ENCODE assay signal across 12 cellular contexts in genomic region chr22:46171940-46172339, GRCh38. TPM values are rescaled to one million over a fixed set of nuclear protein-coding genes. Genes with fewer than 3 reads are reported as not detected.
DNase-seq lines count a peak whose midpoint lies in the region; ATAC-seq and TF ChIP-seq lines count a peak whose summit lies in the region.
"Had no signal": no experiment of that assay in that cellular context is flagged by ENCODE, and none has a peak within 500 bp of the region (broad histone marks: within the 10 kb centered on the region; RNA-seq: fewer than 3 reads in every experiment).

No MANE protein-coding gene starts in this region.

- CTCF ChIA-PET in SK-N-SH (lab: Yijun Ruan, JAX): no interaction called here

- H3K4me2 ChIP-seq in SK-N-SH: peak overlapping the region; percentile 48; the same call in 1 of the 2 replicates

- POLR2A ChIA-PET in SK-N-SH (lab: Yijun Ruan, JAX): no interaction called here

- H3K4me3 ChIP-seq in SK-N-SH (ENCODE audit: low read depth in 2 of 2, low read length in 1 of 2) (no peak overlapping the region), fibroblast of the aortic adventitia (ENCODE audit: low read depth, low read length) (no peak overlapping the region), suprapubic skin (no peak overlapping the region)
- H3K4me3 ChIP-seq: HAP-1, K562, sigmoid colon had no signal

- no peak overlapping the region for H2AFZ ChIP-seq in SK-N-SH (ENCODE audit: low read depth)

- peak; percentile 44 for DNase-seq in NCI-H2107 treated with DMSO at 0.1 percent for 48 hours (lab: John Stamatoyannopoulos, UW; ENCODE audit: unreplicated experiment)
- DNase-seq in NCI-H2107 (lab: John Stamatoyannopoulos, UW): no peak
- DNase-seq in SK-N-SH: no peak
- DNase-seq in fibroblast of the aortic adventitia (ENCODE audit: low read depth): peak; percentile 50
- no peak for DNase-seq in suprapubic skin (ENCODE audit: low spot score in 2 of 2)
- DNase-seq in effector CD4-positive, alpha-beta T cell: no peak
- DNase-seq in OCI-M1 (lab: John Stamatoyannopoulos, UW): no peak
- DNase-seq: activated CD4-positive, alpha-beta memory T cell treated with anti-CD3 and anti-CD28 coated beads, Interleukin-2, amount 10 ng/mL, durations not matched to agents 7 days and 5 days; sigmoid colon had no signal

- H3K36me3 ChIP-seq in SK-N-SH (replicated peaks in 1 of 2; ENCODE audit: control insufficient read depth in 1 of 2, insufficient read depth in 2 of 2, low read length in 1 of 2): no peaks in the 10 kb centered on the region
- peaks cover 2% of the 10 kb centered on the region for H3K36me3 ChIP-seq in suprapubic skin
- H3K36me3 ChIP-seq: HAP-1, sigmoid colon had no signal

- TF ChIP-seq CTCF in SK-N-SH (IDR thresholded peaks at IDR 0.05): no peak
- TF ChIP-seq CTCF in fibroblast of the aortic adventitia (IDR thresholded peaks at IDR 0.05; ENCODE audit: insufficient read depth, low read length): no peak
- no peak for TF ChIP-seq CTCF in suprapubic skin (IDR thresholded peaks at IDR 0.05)

- no peak for TF ChIP-seq RAD21 in SK-N-SH (IDR thresholded peaks at IDR 0.05; ENCODE audit: low read length)

- H3K9ac ChIP-seq in SK-N-SH: no peak overlapping the region

- no peaks in the 10 kb centered on the region for H3K27me3 ChIP-seq in SK-N-SH (ENCODE audit: insufficient read depth)
- H3K27me3 ChIP-seq in suprapubic skin: no peaks in the 10 kb centered on the region
- H3K27me3 ChIP-seq: sigmoid colon had no signal

- peaks cover 3% of the 10 kb centered on the region for H3F3A ChIP-seq in SK-N-SH (replicated peaks; ENCODE audit: insufficient read depth)

- H3K4me1 ChIP-seq in SK-N-SH (ENCODE audit: control insufficient read depth in 1 of 2, insufficient read depth in 2 of 2, low read depth in 1 of 2, low read length in 1 of 2): peaks cover 9 to 15% of the 10 kb centered on the region in 2 experiments; a peak in 3 of 4 replicates
- H3K4me1 ChIP-seq in suprapubic skin: peaks cover 23% of the 10 kb centered on the region
- H3K4me1 ChIP-seq: HAP-1 had no signal

- H4K20me1 ChIP-seq in SK-N-SH (ENCODE audit: insufficient read depth): no peaks in the 10 kb centered on the region

- H3K9me2 ChIP-seq in SK-N-SH: no peaks in the 10 kb centered on the region

- no peak for ATAC-seq in GM18868 (IDR thresholded peaks at IDR 0.05; ENCODE audit: unreplicated experiment)

- TF ChIP-seq EP300 in SK-N-SH (IDR thresholded peaks at IDR 0.05; ENCODE audit: borderline replicate concordance in 1 of 2, low read depth in 1 of 2, low read length in 1 of 2): no peak
- no peak for TF ChIP-seq EP300 in suprapubic skin (IDR thresholded peaks at IDR 0.05)

- no peak overlapping the region; a peak in 1 of 4 replicates for H3K27ac ChIP-seq in SK-N-SH (ENCODE audit: low read depth in 2 of 2, low read length in 1 of 2)
- peak overlapping the region; percentile 48 for H3K27ac ChIP-seq in suprapubic skin
- H3K27ac ChIP-seq: sigmoid colon had no signal

- no peaks in the 10 kb centered on the region for H3K79me2 ChIP-seq in SK-N-SH (ENCODE audit: insufficient read depth)

- WGBS in SK-N-SH (ENCODE audit: low lambda C conversion rate): 79% methylated on average over 8 of the region's 8 CpGs
- WGBS in suprapubic skin: 86% methylated on average over 8 of the region's 8 CpGs

- TF ChIP-seq POLR2A in suprapubic skin (IDR thresholded peaks at IDR 0.05): no peak

- no peaks in the 10 kb centered on the region for H3K9me3 ChIP-seq in SK-N-SH
- H3K9me3 ChIP-seq in suprapubic skin: no peaks in the 10 kb centered on the region
- H3K9me3 ChIP-seq: HAP-1, sigmoid colon had no signal

TF ChIP-seq in SK-N-SH, 30 proteins besides CTCF, POLR2A, EP300 and RAD21:
- TF ChIP-seq FOXM1 (IDR thresholded peaks at IDR 0.05; ENCODE audit: low read depth) (no peak), GABPA (IDR thresholded peaks at IDR 0.05; ENCODE audit: low read depth) (no peak), FOSL2 (IDR thresholded peaks at IDR 0.05; ENCODE audit: borderline replicate concordance, low read depth) (no peak), RCOR1 (IDR thresholded peaks at IDR 0.05; ENCODE audit: low read length) (no peak), CHD2 (IDR thresholded peaks at IDR 0.05; ENCODE audit: low read length, partially characterized antibody) (no peak), ELF1 (IDR thresholded peaks at IDR 0.05) (no peak)
- TF ChIP-seq, protein P1, sequence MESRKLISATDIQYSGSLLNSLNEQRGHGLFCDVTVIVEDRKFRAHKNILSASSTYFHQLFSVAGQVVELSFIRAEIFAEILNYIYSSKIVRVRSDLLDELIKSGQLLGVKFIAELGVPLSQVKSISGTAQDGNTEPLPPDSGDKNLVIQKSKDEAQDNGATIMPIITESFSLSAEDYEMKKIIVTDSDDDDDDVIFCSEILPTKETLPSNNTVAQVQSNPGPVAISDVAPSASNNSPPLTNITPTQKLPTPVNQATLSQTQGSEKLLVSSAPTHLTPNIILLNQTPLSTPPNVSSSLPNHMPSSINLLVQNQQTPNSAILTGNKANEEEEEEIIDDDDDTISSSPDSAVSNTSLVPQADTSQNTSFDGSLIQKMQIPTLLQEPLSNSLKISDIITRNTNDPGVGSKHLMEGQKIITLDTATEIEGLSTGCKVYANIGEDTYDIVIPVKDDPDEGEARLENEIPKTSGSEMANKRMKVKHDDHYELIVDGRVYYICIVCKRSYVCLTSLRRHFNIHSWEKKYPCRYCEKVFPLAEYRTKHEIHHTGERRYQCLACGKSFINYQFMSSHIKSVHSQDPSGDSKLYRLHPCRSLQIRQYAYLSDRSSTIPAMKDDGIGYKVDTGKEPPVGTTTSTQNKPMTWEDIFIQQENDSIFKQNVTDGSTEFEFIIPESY (IDR thresholded peaks at IDR 0.05; ENCODE audit: borderline replicate concordance, low read depth): no peak

RNA-seq across cellular contexts. Expression of gene PPARA, which starts 21.6 kb away (rescaled TPM):
- polyA plus RNA-seq in SK-N-SH (2012; rRNA removed): 4.5 TPM in 2 replicates
- polyA plus RNA-seq in SK-N-SH (2012; cell fraction: cytosol; rRNA removed): 4.1 and 4.4 TPM in 2 replicates
- 5.8 and 6.8 TPM in 2 replicates for polyA plus RNA-seq in SK-N-SH (2012; cell fraction: nucleus; rRNA removed)
- total RNA-seq in fibroblast of the aortic adventitia (ENCODE audit: low replicate concordance) (13.4 and 24.4 TPM in 2 replicates), suprapubic skin (10 to 100 TPM; 18.7 to 53.8 (median 32.0) TPM)

Comparison
In these comparisons a context has a peak if more than half of its experiments do, and no peak if none do; other contexts are left out.
1. DNase-seq: peak in NCI-H2107 treated with DMSO at 0.1 percent for 48 hours (single experiment) and fibroblast of the aortic adventitia (single experiment); none in NCI-H2107 (single experiment), SK-N-SH (single experiment), suprapubic skin (0 of 2), effector CD4-positive, alpha-beta T cell (single experiment) and OCI-M1 (single experiment).